In genomic region chr2:178756343-178756742, GRCh38 we compare ENCODE assay signal across 15 cellular contexts.
"Had no signal": no experiment of that assay in that cellular context is flagged by ENCODE, and none has a peak within 500 bp of the region (broad histone marks: within the 10 kb centered on the region; RNA-seq: fewer than 3 reads in every experiment).

No MANE protein-coding gene starts in this region.

- H3K4me1 ChIP-seq: esophagus muscularis mucosa, thyroid gland, vagina had no signal

- H3K36me3 ChIP-seq: ovary, thyroid gland, vagina had no signal

- H3K27me3 ChIP-seq: esophagus muscularis mucosa, heart left ventricle, ovary, thyroid gland, vagina had no signal

- H3K9me3 ChIP-seq: esophagus muscularis mucosa, heart left ventricle, left ventricle myocardium inferior, ovary, thyroid gland, vagina had no signal

- ATAC-seq: activated CD8-positive, alpha-beta memory T cell treated with anti-CD3 and anti-CD28 coated beads, Interleukin-2, amount 10 ng/mL, durations not matched to agents 7 days and 5 days; activated T-cell treated with anti-CD3 and anti-CD28 coated beads, Interleukin-2, amount 50 U/mL, for 4 hours had no signal

- H3K27ac ChIP-seq: esophagus muscularis mucosa, left ventricle myocardium inferior, ovary, thyroid gland, vagina had no signal

- DNase-seq: activated CD4-positive, alpha-beta T cell treated with anti-CD3 and anti-CD28 coated beads for 1 hour; activated CD4-positive, alpha-beta T cell treated with anti-CD3 and anti-CD28 coated beads, Interleukin-2, amount 50 U/mL, for 48 hours; activated CD8-positive, alpha-beta memory T cell treated with anti-CD3 and anti-CD28 coated beads, Interleukin-2, amount 10 ng/mL, durations not matched to agents 7 days and 5 days; activated gamma-delta T cell; activated T-cell treated with anti-CD3 and anti-CD28 coated beads, Interleukin-2, amount 50 U/mL, for 4 hours; amygdala; heart left ventricle; left ventricle myocardium inferior; mesendoderm; ovary; small intestine; T-helper 9 cell; thyroid gland had no signal

- H3K4me3 ChIP-seq: esophagus muscularis mucosa, heart left ventricle, left ventricle myocardium inferior, ovary, thyroid gland, vagina had no signal
